ENCODE assay signal across 24 cellular contexts in genomic region chr2:15265889-15266288, GRCh38.
"Had no signal": no experiment of that assay in that cellular context is flagged by ENCODE, and none has a peak within 500 bp of the region (broad histone marks: within the 10 kb centered on the region; RNA-seq: fewer than 3 reads in every experiment).

No MANE protein-coding gene starts in this region.

- H3K4me1 Mint-ChIP-seq: activated CD4-positive, alpha-beta memory T cell treated with anti-CD3 and anti-CD28 coated beads, Interleukin-2, amount 10 ng/mL, durations not matched to agents 7 days and 5 days had no signal

- H3K27ac Mint-ChIP-seq: activated CD4-positive, alpha-beta memory T cell treated with anti-CD3 and anti-CD28 coated beads, Interleukin-2, amount 10 ng/mL, durations not matched to agents 7 days and 5 days; activated naive CD8-positive, alpha-beta T cell treated with anti-CD3 and anti-CD28 coated beads, Interleukin-2, amount 10 ng/mL, durations not matched to agents 7 days and 5 days; activated T-helper 1 cell treated with anti-CD3 and anti-CD28 coated beads, Interleukin-12 subunit alpha, Interleukin-12 subunit beta, Interleukin-2, Interleukin-4 antibody, amounts not matched to agents 30 ng/mL and 10 ng/mL and 1 ng/mL, durations not matched to agents 14 hours and 24 hours and 36 hours had no signal

- H3K27me3 Mint-ChIP-seq: activated CD4-positive, alpha-beta memory T cell treated with anti-CD3 and anti-CD28 coated beads, Interleukin-2, amount 10 ng/mL, durations not matched to agents 7 days and 5 days; activated naive CD8-positive, alpha-beta T cell treated with anti-CD3 and anti-CD28 coated beads, Interleukin-2, amount 10 ng/mL, durations not matched to agents 7 days and 5 days had no signal

- H3K9me3 Mint-ChIP-seq: activated CD4-positive, alpha-beta memory T cell treated with anti-CD3 and anti-CD28 coated beads, Interleukin-2, amount 10 ng/mL, durations not matched to agents 7 days and 5 days; activated naive CD8-positive, alpha-beta T cell treated with anti-CD3 and anti-CD28 coated beads, Interleukin-2, amount 10 ng/mL, durations not matched to agents 7 days and 5 days; activated T-helper 1 cell treated with anti-CD3 and anti-CD28 coated beads, Interleukin-12 subunit alpha, Interleukin-12 subunit beta, Interleukin-2, Interleukin-4 antibody, amounts not matched to agents 30 ng/mL and 10 ng/mL and 1 ng/mL, durations not matched to agents 14 hours and 24 hours and 36 hours had no signal

- H3K4me3 Mint-ChIP-seq: activated CD4-positive, alpha-beta memory T cell treated with anti-CD3 and anti-CD28 coated beads, Interleukin-2, amount 10 ng/mL, durations not matched to agents 7 days and 5 days; activated naive CD8-positive, alpha-beta T cell treated with anti-CD3 and anti-CD28 coated beads, Interleukin-2, amount 10 ng/mL, durations not matched to agents 7 days and 5 days; activated T-helper 1 cell treated with anti-CD3 and anti-CD28 coated beads, Interleukin-12 subunit alpha, Interleukin-12 subunit beta, Interleukin-2, Interleukin-4 antibody, amounts not matched to agents 30 ng/mL and 10 ng/mL and 1 ng/mL, durations not matched to agents 14 hours and 24 hours and 36 hours had no signal

- DNase-seq: activated CD4-positive, alpha-beta memory T cell treated with anti-CD3 and anti-CD28 coated beads, Interleukin-2, amount 10 ng/mL, durations not matched to agents 7 days and 5 days; activated CD4-positive, CD25-positive, alpha-beta regulatory T cell; activated gamma-delta T cell treated with Interleukin-2 at 50 U/mL for 16 hours; activated naive CD4-positive, alpha-beta T cell treated with anti-CD3 and anti-CD28 coated beads, Interleukin-2, amount 50 U/mL, for 16 hours; activated naive CD8-positive, alpha-beta T cell treated with anti-CD3 and anti-CD28 coated beads, Interleukin-2, amount 10 ng/mL, durations not matched to agents 7 days and 5 days; adrenal gland; body of pancreas; Kasumi-1; KG1; MG63; NCI-H1048; NCI-H1105 treated with DMSO at 0.1 percent for 48 hours; NCI-H1436; NCI-H1694; NCI-H1930; NCI-H2081 treated with DMSO at 0.1 percent for 48 hours; NCI-H345; NCI-H524 treated with DMSO at 0.1 percent for 48 hours; SHP77; SJCRH30; T1000; WERI-Rb-1 had no signal

- ATAC-seq: body of pancreas, Panc1 had no signal
